Comparison of ENCODE assay signal across 1 cellular context in the genomic region with DNA sequence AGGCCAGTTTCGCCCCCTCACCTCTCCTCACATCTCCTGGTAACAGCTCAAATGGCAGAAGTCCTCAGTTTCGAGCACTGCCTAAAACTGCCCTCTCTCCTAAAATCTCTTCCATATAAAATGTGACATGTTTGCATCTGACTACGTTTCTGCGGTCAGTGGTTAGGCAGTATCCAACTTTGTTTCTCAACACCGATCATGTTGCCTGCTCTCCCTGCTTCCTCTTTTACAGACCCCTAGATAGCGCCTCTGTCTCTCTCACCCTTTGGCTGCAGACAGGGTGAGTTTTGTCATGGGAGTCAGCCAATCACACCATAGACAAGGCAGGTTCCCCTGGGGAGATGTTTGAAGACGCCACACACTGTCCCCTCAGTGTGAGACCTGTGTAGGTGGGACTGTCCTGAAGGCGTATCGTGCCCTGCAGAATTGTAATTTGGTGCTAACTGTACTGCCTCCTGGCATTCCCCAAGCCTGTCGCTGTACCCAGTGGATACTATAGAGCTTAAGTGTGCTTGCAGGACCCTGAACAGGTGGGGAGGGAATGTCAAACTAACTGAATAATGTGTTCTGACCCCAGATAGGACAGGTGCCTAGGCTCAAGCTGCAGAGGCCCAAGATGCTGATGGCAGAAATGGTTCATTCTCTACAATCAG.
TF ChIP-seq lines count a peak whose summit lies in the region.

No MANE protein-coding gene starts in this region.

TF ChIP-seq in SK-N-SH, 30 proteins besides CTCF, POLR2A, EP300 and RAD21 (continued from another document):
- TF ChIP-seq, protein P1, sequence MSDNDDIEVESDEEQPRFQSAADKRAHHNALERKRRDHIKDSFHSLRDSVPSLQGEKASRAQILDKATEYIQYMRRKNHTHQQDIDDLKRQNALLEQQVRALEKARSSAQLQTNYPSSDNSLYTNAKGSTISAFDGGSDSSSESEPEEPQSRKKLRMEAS (IDR thresholded peaks at IDR 0.05; ENCODE audit: low read depth): no peak
- TF ChIP-seq REST (IDR thresholded peaks at IDR 0.05; ENCODE audit: low read depth, low read length) (no peak), FOXJ3 (CRISPR knock-in tag; IDR thresholded peaks at IDR 0.05) (no peak), SMC3 (IDR thresholded peaks at IDR 0.05; ENCODE audit: low read depth, low read length) (no peak), GATA2 (CRISPR knock-in tag; IDR thresholded peaks at IDR 0.05) (no peak), TEAD4 (IDR thresholded peaks at IDR 0.05; ENCODE audit: borderline replicate concordance, insufficient read depth) (no peak), MXI1 (IDR thresholded peaks at IDR 0.05; ENCODE audit: low read depth, low read length) (no peak)
- TF ChIP-seq, protein P2, sequence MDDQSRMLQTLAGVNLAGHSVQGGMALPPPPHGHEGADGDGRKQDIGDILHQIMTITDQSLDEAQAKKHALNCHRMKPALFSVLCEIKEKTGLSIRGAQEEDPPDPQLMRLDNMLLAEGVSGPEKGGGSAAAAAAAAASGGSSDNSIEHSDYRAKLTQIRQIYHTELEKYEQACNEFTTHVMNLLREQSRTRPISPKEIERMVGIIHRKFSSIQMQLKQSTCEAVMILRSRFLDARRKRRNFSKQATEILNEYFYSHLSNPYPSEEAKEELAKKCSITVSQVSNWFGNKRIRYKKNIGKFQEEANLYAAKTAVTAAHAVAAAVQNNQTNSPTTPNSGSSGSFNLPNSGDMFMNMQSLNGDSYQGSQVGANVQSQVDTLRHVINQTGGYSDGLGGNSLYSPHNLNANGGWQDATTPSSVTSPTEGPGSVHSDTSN (IDR thresholded peaks at IDR 0.05): no peak
- TF ChIP-seq, protein P3, sequence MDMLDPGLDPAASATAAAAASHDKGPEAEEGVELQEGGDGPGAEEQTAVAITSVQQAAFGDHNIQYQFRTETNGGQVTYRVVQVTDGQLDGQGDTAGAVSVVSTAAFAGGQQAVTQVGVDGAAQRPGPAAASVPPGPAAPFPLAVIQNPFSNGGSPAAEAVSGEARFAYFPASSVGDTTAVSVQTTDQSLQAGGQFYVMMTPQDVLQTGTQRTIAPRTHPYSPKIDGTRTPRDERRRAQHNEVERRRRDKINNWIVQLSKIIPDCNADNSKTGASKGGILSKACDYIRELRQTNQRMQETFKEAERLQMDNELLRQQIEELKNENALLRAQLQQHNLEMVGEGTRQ (IDR thresholded peaks at IDR 0.05; ENCODE audit: borderline replicate concordance, low read depth, low read length): no peak
